In the genomic region with DNA sequence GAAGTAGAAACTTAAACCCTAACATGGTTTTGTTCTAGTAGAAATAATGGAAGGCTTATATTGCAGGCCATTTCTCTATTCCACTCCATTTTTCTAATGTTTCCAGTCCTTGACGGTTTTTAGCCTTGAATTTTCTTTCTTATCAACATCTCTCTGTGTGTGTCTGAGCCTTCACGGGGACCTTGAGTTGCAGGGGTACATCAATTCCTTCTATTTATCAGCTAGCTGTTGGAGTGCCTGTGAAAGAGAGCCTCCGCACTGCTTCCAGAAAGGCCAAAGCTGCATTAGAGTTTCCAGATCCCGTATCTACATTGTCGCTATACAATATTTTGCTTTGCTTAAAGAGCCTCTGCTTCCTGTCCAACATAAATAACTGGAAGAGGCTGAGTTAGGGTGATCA, we compare ENCODE assay signal across 22 cellular contexts.
"Had no signal": no experiment of that assay in that cellular context is flagged by ENCODE, and none has a peak within 500 bp of the region (broad histone marks: within the 10 kb centered on the region; RNA-seq: fewer than 3 reads in every experiment).

No MANE protein-coding gene starts in this region.

- H3K4me1 Mint-ChIP-seq: memory B cell had no signal

- H3K4me1 ChIP-seq: lower lobe of right lung, thyroid gland had no signal

- H3K27ac Mint-ChIP-seq: dendritic cell treated with granulocyte-macrophage colony-stimulating factor and Interleukin-4, amounts not matched to agents 40 ng/mL and 50 ng/mL, for 4 days; effector memory CD8-positive, alpha-beta T cell; memory B cell; type B pancreatic cell had no signal

- H3K27ac ChIP-seq: epithelial cell of prostate, esophagus squamous epithelium, hepatocyte, left ventricle myocardium inferior, lower lobe of right lung, right atrium auricular region, suprapubic skin, thyroid gland had no signal

- H3K4me2 ChIP-seq: hepatocyte had no signal

- ATAC-seq: effector memory CD8-positive, alpha-beta T cell; lower lobe of right lung; naive thymus-derived CD4-positive, alpha-beta T cell had no signal

- FAIRE-seq: colon, kidney, small intestine, urothelium cell line had no signal

- H2AFZ ChIP-seq: hepatocyte had no signal

- H3K4me3 Mint-ChIP-seq: dendritic cell treated with granulocyte-macrophage colony-stimulating factor and Interleukin-4, amounts not matched to agents 40 ng/mL and 50 ng/mL, for 4 days; effector memory CD8-positive, alpha-beta T cell; memory B cell; naive thymus-derived CD4-positive, alpha-beta T cell; type B pancreatic cell had no signal

- H3K36me3 Mint-ChIP-seq: memory B cell; naive thymus-derived CD4-positive, alpha-beta T cell; type B pancreatic cell had no signal

- H3K4me3 ChIP-seq: esophagus squamous epithelium, hepatocyte, left ventricle myocardium inferior, lower lobe of right lung, ovary, right atrium auricular region, suprapubic skin, thyroid gland had no signal

- H3K27me3 ChIP-seq: esophagus squamous epithelium, hepatocyte, ovary, right atrium auricular region, suprapubic skin had no signal

- H3K79me2 ChIP-seq: hepatocyte had no signal

- H3K36me3 ChIP-seq: esophagus squamous epithelium, left ventricle myocardium inferior, lower lobe of right lung, ovary, right atrium auricular region, suprapubic skin, thyroid gland had no signal

- H3K9me3 ChIP-seq: esophagus squamous epithelium, left ventricle myocardium inferior, lower lobe of right lung, ovary, right atrium auricular region, suprapubic skin, thyroid gland had no signal

- H3K9me3 Mint-ChIP-seq: dendritic cell treated with granulocyte-macrophage colony-stimulating factor and Interleukin-4, amounts not matched to agents 40 ng/mL and 50 ng/mL, for 4 days; effector memory CD8-positive, alpha-beta T cell; memory B cell; naive thymus-derived CD4-positive, alpha-beta T cell; type B pancreatic cell had no signal

- H3K27me3 Mint-ChIP-seq: memory B cell, type B pancreatic cell had no signal

- DNase-seq: effector memory CD8-positive, alpha-beta T cell; esophagus squamous epithelium; head of caudate nucleus; kidney; left cardiac atrium; left ventricle myocardium inferior; lower lobe of right lung; naive thymus-derived CD4-positive, alpha-beta T cell; ovary; small intestine; stimulated activated CD4-positive, alpha-beta T cell treated with anti-CD3 and anti-CD28 coated beads, Interleukin-12 subunit alpha, Interleukin-12 subunit beta, amount 100 ng/mL, for 4 hours; stimulated activated naive CD4-positive, alpha-beta T cell treated with Interleukin-2 at 50 U/mL for 16 hours; thyroid gland had no signal
